18 cellular contexts compared by ENCODE assay signal in genomic region chr1:1451696-1452364, GRCh38. TPM values are rescaled to one million over a fixed set of nuclear protein-coding genes. Genes with fewer than 3 reads are reported as not detected.
DNase-seq lines count a peak whose midpoint lies in the region; ATAC-seq and TF ChIP-seq lines count a peak whose summit lies in the region.
"Had no signal": no experiment of that assay in that cellular context is flagged by ENCODE, and none has a peak within 500 bp of the region (broad histone marks: within the 10 kb centered on the region; RNA-seq: fewer than 3 reads in every experiment).

No MANE protein-coding gene starts in this region.

- no peaks in the 10 kb centered on the region for H3K9me3 ChIP-seq in right cardiac atrium (ENCODE audit: control insufficient read depth, low read length)
- no peaks in the 10 kb centered on the region for H3K9me3 ChIP-seq in neuronal stem cell (replicated peaks in 1 of 2; ENCODE audit: control insufficient read depth in 2 of 2, insufficient read depth in 1 of 2, low read depth in 1 of 2, low read length in 2 of 2)
- H3K9me3 ChIP-seq: BLaER1 treated with 17β-estradiol and CSF1 and Interleukin-3, amounts not matched to agents 10 nM and 100 nM had no signal

- H4K8ac ChIP-seq in neuronal stem cell (ENCODE audit: low read depth, low read length) = no peak overlapping the region

- H2BK5ac ChIP-seq in neuronal stem cell (ENCODE audit: low read length) = peak overlapping the region; percentile 82

- H2AFZ ChIP-seq in neuronal stem cell (ENCODE audit: low read length) = no peak overlapping the region

- H3K27ac ChIP-seq in right cardiac atrium (ENCODE audit: low read length) (no peak overlapping the region), RWPE1 (peak overlapping the region; percentile 11; the same call in 1 of the 2 replicates), neuronal stem cell (replicated peaks; ENCODE audit: low read length) (no peak overlapping the region)
- H3K27ac ChIP-seq: BLaER1 treated with 17β-estradiol and CSF1 and Interleukin-3, amounts not matched to agents 10 nM and 100 nM had no signal

- CTCF ChIA-PET in RWPE1 (lab: Yijun Ruan, JAX) = no interaction called here

- no peaks in the 10 kb centered on the region for H3K27me3 ChIP-seq in right cardiac atrium (ENCODE audit: control insufficient read depth, insufficient read depth)
- H3K27me3 ChIP-seq in neuronal stem cell (ENCODE audit: control insufficient read depth in 3 of 3, insufficient read depth in 3 of 3, low read depth in 1 of 3, low read length in 3 of 3) = peaks cover 0 to 11% (median 0%) of the 10 kb centered on the region in 3 experiments

- no peaks in the 10 kb centered on the region for H3K36me3 Mint-ChIP-seq in activated naive CD4-positive, alpha-beta T cell treated with anti-CD3 and anti-CD28 coated beads, Interleukin-2, amount 50 U/mL, for 72 hours
- H3K36me3 Mint-ChIP-seq: CD8-positive, alpha-beta T cell had no signal

- no peaks in the 10 kb centered on the region for H3K36me3 ChIP-seq in neuronal stem cell (replicated peaks in 1 of 2; ENCODE audit: control insufficient read depth in 2 of 2, insufficient read depth in 2 of 2, low read length in 2 of 2)
- H3K36me3 ChIP-seq: BLaER1 treated with 17β-estradiol and CSF1 and Interleukin-3, amounts not matched to agents 10 nM and 100 nM had no signal

- H3K27ac Mint-ChIP-seq in activated naive CD4-positive, alpha-beta T cell treated with anti-CD3 and anti-CD28 coated beads, Interleukin-2, amount 50 U/mL, for 72 hours = no peak overlapping the region
- H3K27ac Mint-ChIP-seq: B cell; CD8-positive, alpha-beta T cell; H9 had no signal

- peak overlapping the region; percentile 70 for H3K9ac ChIP-seq in neuronal stem cell (ENCODE audit: low read depth, low read length, poor library complexity)
- H3K9ac ChIP-seq: BLaER1 treated with 17β-estradiol and CSF1 and Interleukin-3, amounts not matched to agents 10 nM and 100 nM had no signal

- peak overlapping the region; percentile 43 for H3K23ac ChIP-seq in neuronal stem cell (ENCODE audit: low read depth, low read length, poor library complexity)

- POLR2A ChIA-PET in RWPE1 (lab: Yijun Ruan, JAX; ENCODE audit: low non-redundant PET) = no interaction called here

- peak overlapping the region; percentile 73 for H2BK12ac ChIP-seq in neuronal stem cell (ENCODE audit: low read length)

- H2AK5ac ChIP-seq in neuronal stem cell (ENCODE audit: low read depth, low read length) = no peak overlapping the region

- no peak for ATAC-seq in right cardiac atrium
- no peak for ATAC-seq in GM18861 (IDR thresholded peaks at IDR 0.05; ENCODE audit: unreplicated experiment)
- ATAC-seq in activated naive CD4-positive, alpha-beta T cell treated with anti-CD3 and anti-CD28 coated beads, Interleukin-2, amount 50 U/mL, for 72 hours = no peak
- ATAC-seq: CD8-positive, alpha-beta T cell; GM12878 had no signal

- no peaks in the 10 kb centered on the region for H3K9me3 Mint-ChIP-seq in activated naive CD4-positive, alpha-beta T cell treated with anti-CD3 and anti-CD28 coated beads, Interleukin-2, amount 50 U/mL, for 72 hours
- H3K9me3 Mint-ChIP-seq: CD8-positive, alpha-beta T cell; H9 had no signal

- WGBS in right cardiac atrium = 88% methylated on average over 26 of the region's 26 CpGs
- no CpG with 5 or more reads among the region's 26 CpGs for WGBS in neuronal stem cell (ENCODE audit: extremely low coverage in 2 of 2, insufficient read length in 2 of 2, insufficient replicate concordance in 1 of 2), 2 donors

- TF ChIP-seq CTCF in RWPE1 (conservative IDR thresholded peaks at IDR 0.05; ENCODE audit: low read depth) = no peak

- no peaks in the 10 kb centered on the region for H3K4me1 ChIP-seq in right cardiac atrium (ENCODE audit: control insufficient read depth, insufficient read depth, low read length)
- H3K4me1 ChIP-seq in neuronal stem cell (ENCODE audit: control insufficient read depth in 2 of 2, insufficient read depth in 1 of 2, low read depth in 1 of 2, low read length in 2 of 2) = no peaks in the 10 kb centered on the region

- no peak overlapping the region for H3K4ac ChIP-seq in neuronal stem cell (ENCODE audit: low read length)

- no peak overlapping the region for H3K4me3 ChIP-seq in right cardiac atrium (ENCODE audit: low read length)
- H3K4me3 ChIP-seq in neuronal stem cell (ENCODE audit: low read length in 2 of 2) = no peak overlapping the region
- H3K4me3 ChIP-seq: BLaER1 treated with 17β-estradiol and CSF1 and Interleukin-3, amounts not matched to agents 10 nM and 100 nM; GM12878 had no signal

- no peaks in the 10 kb centered on the region for H3K79me1 ChIP-seq in neuronal stem cell (ENCODE audit: low read depth, low read length)

- H3K14ac ChIP-seq in neuronal stem cell (ENCODE audit: low read length) = no peak overlapping the region

- no peak overlapping the region for H4K91ac ChIP-seq in neuronal stem cell (ENCODE audit: low read depth, low read length, poor library complexity)

- H3K4me2 ChIP-seq in neuronal stem cell (ENCODE audit: insufficient read depth, low read length, poor library complexity, severe bottlenecking) = no peak overlapping the region
- H3K4me2 ChIP-seq: BLaER1 treated with 17β-estradiol and CSF1 and Interleukin-3, amounts not matched to agents 10 nM and 100 nM had no signal

- DNase-seq in right cardiac atrium = peak in 2 of 3 donors; percentile 37 to 42
- DNase-seq in cardiac septum (ENCODE audit: low spot score) = no peak
- no peak for DNase-seq in RWPE1 (ENCODE audit: low spot score)
- no peak for DNase-seq in neuronal stem cell (ENCODE audit: low spot score)
- no peak for DNase-seq in NCI-H2029 treated with DMSO at 0.1 percent for 48 hours (lab: John Stamatoyannopoulos, UW)
- no peak for DNase-seq in activated naive CD4-positive, alpha-beta T cell treated with anti-CD3 and anti-CD28 coated beads, Interleukin-2, amount 50 U/mL, for 72 hours (ENCODE audit: low spot score in 2 of 2)
- DNase-seq: 8988T; Calu3; CD8-positive, alpha-beta T cell; GF-D8; GOT3; H9 had no signal

- H2BK15ac ChIP-seq in neuronal stem cell (ENCODE audit: low read length) = no peak overlapping the region

- intact Hi-C loops in right cardiac atrium (cut with DNase I) = no loop called here
- intact Hi-C loops in cardiac septum (cut with DNase I) = no loop called here

- peak overlapping the region; percentile 71 for H3K18ac ChIP-seq in neuronal stem cell (ENCODE audit: low read length)

- no peak overlapping the region for H2BK120ac ChIP-seq in neuronal stem cell (ENCODE audit: low read depth, low read length)

RNA-seq across cellular contexts. Expression of gene ATAD3C, which starts 2.3 kb away (rescaled TPM):
- total RNA-seq in right cardiac atrium (1 to 10 TPM; 1.3 to 3.4 (median 2.2) TPM), cardiac septum (0.51 TPM)
- 0.52 TPM for polyA plus RNA-seq in right cardiac atrium
- 0.45 TPM for polyA plus RNA-seq in neuronal stem cell (2013, experiment 1 of 2)
- polyA plus RNA-seq in neuronal stem cell (2013, experiment 2 of 2) = 0.42 TPM
- 1 to 10 TPM; 1.1 to 1.9 TPM for total RNA-seq in activated naive CD4-positive, alpha-beta T cell treated with anti-CD3 and anti-CD28 coated beads, Interleukin-2, amount 50 U/mL, for 72 hours
- polyA plus RNA-seq: AG04450 had no signal

RNA-seq across cellular contexts. Expression of gene VWA1, which starts 16.3 kb away (rescaled TPM):
- 10 to 100 TPM; 25.0 to 38.6 (median 25.6) TPM for total RNA-seq in right cardiac atrium
- 17.3 TPM for polyA plus RNA-seq in right cardiac atrium
- total RNA-seq in cardiac septum = 35.3 TPM
- 5.0 TPM for polyA plus RNA-seq in neuronal stem cell (2013, experiment 1 of 2)
- 4.8 TPM for polyA plus RNA-seq in neuronal stem cell (2013, experiment 2 of 2)
- total RNA-seq in activated naive CD4-positive, alpha-beta T cell treated with anti-CD3 and anti-CD28 coated beads, Interleukin-2, amount 50 U/mL, for 72 hours = 1 to 10 TPM in 1 of 2 donors, under 1 TPM in 1; 0.59 to 6.9 TPM
- total RNA-seq: B cell; CD8-positive, alpha-beta T cell had no signal

RNA-seq across cellular contexts. Expression of gene ATAD3B, which starts 19.7 kb away (rescaled TPM):
- total RNA-seq in right cardiac atrium = 10 to 100 TPM in 1 of 4 donors, 1 to 10 TPM in 3; 5.6 to 11.4 (median 8.8) TPM
- polyA plus RNA-seq in right cardiac atrium = 8.3 TPM
- 13.7 TPM for total RNA-seq in cardiac septum
- polyA plus RNA-seq in neuronal stem cell (2013, experiment 1 of 2) = 8.4 TPM
- 8.2 TPM for polyA plus RNA-seq in neuronal stem cell (2013, experiment 2 of 2)
- total RNA-seq in activated naive CD4-positive, alpha-beta T cell treated with anti-CD3 and anti-CD28 coated beads, Interleukin-2, amount 50 U/mL, for 72 hours = 10 to 100 TPM; 30.1 to 33.1 TPM

RNA-seq across cellular contexts. Expression of gene ANKRD65, which starts 30.8 kb away (rescaled TPM):
- total RNA-seq in right cardiac atrium = 1 to 10 TPM; 1.6 to 3.6 (median 2.9) TPM
- polyA plus RNA-seq in right cardiac atrium = 4.5 TPM
- total RNA-seq in cardiac septum = 1.8 TPM
- 2.0 TPM for polyA plus RNA-seq in neuronal stem cell (2013, experiment 1 of 2)
- 2.0 TPM for polyA plus RNA-seq in neuronal stem cell (2013, experiment 2 of 2)
- total RNA-seq in activated naive CD4-positive, alpha-beta T cell treated with anti-CD3 and anti-CD28 coated beads, Interleukin-2, amount 50 U/mL, for 72 hours = under 1 TPM in 1 of 2 donors, not detected in 1; 0.29 TPM
- total RNA-seq: A673; B cell; Calu3; CD8-positive, alpha-beta T cell had no signal

RNA-seq across cellular contexts. Expression of gene MRPL20, which starts 44.7 kb away (rescaled TPM):
- total RNA-seq in right cardiac atrium (100 to 1,000 TPM; 121 to 144 (median 132) TPM), cardiac septum (127 TPM)
- 190 TPM for polyA plus RNA-seq in right cardiac atrium
- polyA plus RNA-seq in neuronal stem cell (2013, experiment 1 of 2) = 132 TPM
- 135 TPM for polyA plus RNA-seq in neuronal stem cell (2013, experiment 2 of 2)
- total RNA-seq in activated naive CD4-positive, alpha-beta T cell treated with anti-CD3 and anti-CD28 coated beads, Interleukin-2, amount 50 U/mL, for 72 hours = 100 to 1,000 TPM in 1 of 2 donors, 10 to 100 TPM in 1; 82.9 to 115 TPM

Comparison
In these comparisons a context has a peak if more than half of its experiments do, and no peak if none do; other contexts are left out.
1. DNase-seq: peak in right cardiac atrium (2 of 3); none in cardiac septum (single experiment), RWPE1 (single experiment), neuronal stem cell (single experiment), NCI-H2029 treated with DMSO at 0.1 percent for 48 hours (single experiment) and activated naive CD4-positive, alpha-beta T cell treated with anti-CD3 and anti-CD28 coated beads, Interleukin-2, amount 50 U/mL, for 72 hours (0 of 2).